In the genomic region with DNA sequence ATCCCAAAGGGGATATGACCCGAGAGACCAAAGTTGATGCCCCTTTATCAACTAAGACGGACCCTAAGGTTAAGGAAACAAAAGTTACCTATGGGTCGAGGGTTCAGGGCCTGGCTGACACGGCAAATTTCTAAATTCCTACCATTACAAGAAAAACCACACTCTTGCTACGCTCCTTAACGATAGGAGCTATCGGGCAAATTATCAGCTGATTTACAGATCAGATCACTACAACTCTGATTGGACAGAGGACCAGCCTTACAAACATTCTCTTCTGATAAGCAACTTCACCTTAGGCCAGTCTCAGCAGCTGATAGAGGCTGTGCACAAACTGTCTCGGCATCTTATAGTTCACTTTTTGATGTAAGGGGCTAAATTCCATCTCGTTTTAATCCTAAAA, we compare ENCODE assay signal across 3 cellular contexts.
"Had no signal": no experiment of that assay in that cellular context is flagged by ENCODE, and none has a peak within 500 bp of the region (broad histone marks: within the 10 kb centered on the region; RNA-seq: fewer than 3 reads in every experiment).

No MANE protein-coding gene starts in this region.

- DNase-seq: GDM1, GF-D8 had no signal

- H3K4me3 ChIP-seq: GM12878 had no signal

- ATAC-seq: GM12878 had no signal
